34 cellular contexts compared by ENCODE assay signal in genomic region chrX:103882999-103883398, GRCh38.
"Had no signal": no experiment of that assay in that cellular context is flagged by ENCODE, and none has a peak within 500 bp of the region (broad histone marks: within the 10 kb centered on the region; RNA-seq: fewer than 3 reads in every experiment).

No MANE protein-coding gene starts in this region.

- H3K9me3 ChIP-seq: adrenal gland, body of pancreas had no signal

- H3K27me3 ChIP-seq: adrenal gland, body of pancreas, brain microvascular endothelial cell had no signal

- DNase-seq: activated B cell treated with CpG ODN at 0.5 μM for 24 hours; activated CD4-positive, alpha-beta memory T cell treated with anti-CD3 and anti-CD28 coated beads for 36 hours; activated CD4-positive, alpha-beta T cell treated with anti-CD3 and anti-CD28 coated beads for 4 hours; activated CD4-positive, alpha-beta T cell treated with anti-CD3 and anti-CD28 coated beads, Interleukin-2, amount 10 ng/mL, durations not matched to agents 24 days and 14 days; activated CD4-positive, alpha-beta T cell treated with anti-CD3 and anti-CD28 coated beads, Interleukin-2, amount 50 U/mL, for 1 hour; activated CD4-positive, alpha-beta T cell treated with anti-CD3 and anti-CD28 coated beads, Interleukin-2, amount 50 U/mL, for 4 hours; activated CD4-positive, CD25-positive, alpha-beta regulatory T cell treated with anti-CD3 and anti-CD28 coated beads, Interleukin-2, amount 50 U/mL, for 72 hours; activated CD8-positive, alpha-beta memory T cell treated with anti-CD3 and anti-CD28 coated beads, Interleukin-2, amount 50 U/mL, for 4 hours; activated CD8-positive, alpha-beta T cell treated with anti-CD3 and anti-CD28 coated beads for 36 hours; activated effector memory CD4-positive, alpha-beta T cell treated with anti-CD3 and anti-CD28 coated beads, Interleukin-2, amount 50 U/mL, for 16 hours; activated gamma-delta T cell treated with Interleukin-2 at 50 U/mL for 16 hours; activated naive CD4-positive, alpha-beta T cell; activated naive CD4-positive, alpha-beta T cell treated with anti-CD3 and anti-CD28 coated beads for 36 hours; activated naive CD4-positive, alpha-beta T cell treated with anti-CD3 and anti-CD28 coated beads, Interleukin-2, amount 50 U/mL, for 16 hours; activated naive CD8-positive, alpha-beta T cell treated with anti-CD3 and anti-CD28 coated beads for 36 hours; activated T-cell treated with anti-CD3 and anti-CD28 coated beads for 4 hours; activated T-cell treated with anti-CD3 and anti-CD28 coated beads, Interleukin-2, amount 50 U/mL, for 1 hour; activated T-cell treated with anti-CD3 and anti-CD28 coated beads, Interleukin-2, amount 50 U/mL, for 4 hours; activated T-cell treated with anti-CD3 and anti-CD28 coated beads, Interleukin-2, amount 50 U/mL, for 72 hours; adrenal gland; amniotic stem cell; aorta; body of pancreas; brain microvascular endothelial cell; central memory CD4-positive, alpha-beta T cell; T-cell; T-helper 17 cell; T-helper 9 cell had no signal

- H3K27me3 Mint-ChIP-seq: activated B cell treated with CpG ODN at 0.5 μM for 24 hours; activated CD4-positive, alpha-beta memory T cell treated with anti-CD3 and anti-CD28 coated beads for 36 hours; activated CD4-positive, alpha-beta T cell treated with anti-CD3 and anti-CD28 coated beads, Interleukin-2, amount 10 ng/mL, durations not matched to agents 24 days and 14 days; activated CD8-positive, alpha-beta T cell treated with anti-CD3 and anti-CD28 coated beads for 36 hours; activated naive CD8-positive, alpha-beta T cell treated with anti-CD3 and anti-CD28 coated beads for 36 hours; activated T-helper 17 cell treated with anti-CD3 and anti-CD28 coated beads, Interleukin-2, amount 50 U/mL, for 72 hours; T-helper 17 cell had no signal

- H3K4me3 ChIP-seq: adrenal gland, body of pancreas, breast epithelium had no signal

- H3K4me3 Mint-ChIP-seq: activated B cell treated with CpG ODN at 0.5 μM for 24 hours; activated CD4-positive, alpha-beta memory T cell treated with anti-CD3 and anti-CD28 coated beads for 36 hours; activated CD4-positive, alpha-beta T cell treated with anti-CD3 and anti-CD28 coated beads, Interleukin-2, amount 10 ng/mL, durations not matched to agents 24 days and 14 days; activated CD8-positive, alpha-beta T cell treated with anti-CD3 and anti-CD28 coated beads for 36 hours; activated naive CD4-positive, alpha-beta T cell treated with anti-CD3 and anti-CD28 coated beads for 36 hours; activated naive CD8-positive, alpha-beta T cell treated with anti-CD3 and anti-CD28 coated beads for 36 hours; activated T-cell treated with anti-CD3 and anti-CD28 coated beads, Interleukin-2, amount 50 U/mL, for 4 hours; activated T-cell treated with anti-CD3 and anti-CD28 coated beads, Interleukin-2, amount 50 U/mL, for 72 hours; activated T-helper 1 cell treated with anti-CD3 and anti-CD28 coated beads, Interleukin-12 subunit alpha, Interleukin-12 subunit beta, Interleukin-2, Interleukin-4 antibody, amounts not matched to agents 30 ng/mL and 10 ng/mL and 1 ng/mL, durations not matched to agents 14 hours and 24 hours and 36 hours; activated T-helper 17 cell treated with anti-CD3 and anti-CD28 coated beads, Interleukin-2, amount 50 U/mL, for 72 hours; T-cell; T-helper 17 cell; T-helper 2 cell treated with Interferon-gamma antibody and Interleukin-4, amounts not matched to agents 5 μg/mL and 100 μg/mL, for 36 hours had no signal

- H3K4me1 Mint-ChIP-seq: activated B cell treated with CpG ODN at 0.5 μM for 24 hours; activated CD4-positive, alpha-beta T cell treated with anti-CD3 and anti-CD28 coated beads, Interleukin-2, amount 10 ng/mL, durations not matched to agents 24 days and 14 days; activated naive CD8-positive, alpha-beta T cell treated with anti-CD3 and anti-CD28 coated beads for 36 hours; activated T-helper 17 cell treated with anti-CD3 and anti-CD28 coated beads, Interleukin-2, amount 50 U/mL, for 72 hours; T-cell; T-helper 17 cell had no signal

- H3K27ac Mint-ChIP-seq: activated B cell treated with CpG ODN at 0.5 μM for 24 hours; activated CD4-positive, alpha-beta memory T cell treated with anti-CD3 and anti-CD28 coated beads for 36 hours; activated CD4-positive, alpha-beta T cell treated with anti-CD3 and anti-CD28 coated beads, Interleukin-2, amount 10 ng/mL, durations not matched to agents 24 days and 14 days; activated CD8-positive, alpha-beta T cell treated with anti-CD3 and anti-CD28 coated beads for 36 hours; activated naive CD4-positive, alpha-beta T cell treated with anti-CD3 and anti-CD28 coated beads for 36 hours; activated naive CD4-positive, alpha-beta T cell treated with anti-CD3 and anti-CD28 coated beads, Interleukin-2, amount 50 U/mL, for 72 hours; activated naive CD8-positive, alpha-beta T cell treated with anti-CD3 and anti-CD28 coated beads for 36 hours; activated T-cell treated with anti-CD3 and anti-CD28 coated beads, Interleukin-2, amount 50 U/mL, for 72 hours; activated T-helper 1 cell treated with anti-CD3 and anti-CD28 coated beads, Interleukin-12 subunit alpha, Interleukin-12 subunit beta, Interleukin-2, Interleukin-4 antibody, amounts not matched to agents 30 ng/mL and 10 ng/mL and 1 ng/mL, durations not matched to agents 14 hours and 24 hours and 36 hours; activated T-helper 17 cell treated with anti-CD3 and anti-CD28 coated beads, Interleukin-2, amount 50 U/mL, for 72 hours; T-cell; T-helper 17 cell; T-helper 2 cell treated with Interferon-gamma antibody and Interleukin-4, amounts not matched to agents 5 μg/mL and 100 μg/mL, for 36 hours had no signal

- H3K27ac ChIP-seq: adrenal gland, body of pancreas, brain microvascular endothelial cell, breast epithelium, VCaP had no signal

- H3K36me3 Mint-ChIP-seq: activated CD4-positive, alpha-beta memory T cell treated with anti-CD3 and anti-CD28 coated beads for 36 hours; activated naive CD4-positive, alpha-beta T cell treated with anti-CD3 and anti-CD28 coated beads, Interleukin-2, amount 50 U/mL, for 72 hours; activated naive CD8-positive, alpha-beta T cell treated with anti-CD3 and anti-CD28 coated beads for 36 hours; T-cell had no signal

- ATAC-seq: activated CD8-positive, alpha-beta T cell treated with anti-CD3 and anti-CD28 coated beads for 36 hours; activated naive CD4-positive, alpha-beta T cell treated with anti-CD3 and anti-CD28 coated beads, Interleukin-2, amount 50 U/mL, for 72 hours; activated T-cell treated with anti-CD3 and anti-CD28 coated beads, Interleukin-2, amount 50 U/mL, for 4 hours; activated T-cell treated with anti-CD3 and anti-CD28 coated beads, Interleukin-2, amount 50 U/mL, for 72 hours; activated T-helper 17 cell treated with anti-CD3 and anti-CD28 coated beads, Interleukin-2, amount 50 U/mL, for 72 hours; body of pancreas; T-cell; T-helper 17 cell had no signal

- H3K36me3 ChIP-seq: adrenal gland, brain microvascular endothelial cell, breast epithelium had no signal

- H3K4me1 ChIP-seq: adrenal gland, body of pancreas, breast epithelium had no signal

- H3K9me3 Mint-ChIP-seq: activated CD4-positive, alpha-beta T cell treated with anti-CD3 and anti-CD28 coated beads, Interleukin-2, amount 10 ng/mL, durations not matched to agents 24 days and 14 days; activated CD8-positive, alpha-beta T cell treated with anti-CD3 and anti-CD28 coated beads for 36 hours; activated naive CD4-positive, alpha-beta T cell treated with anti-CD3 and anti-CD28 coated beads for 36 hours; activated naive CD4-positive, alpha-beta T cell treated with anti-CD3 and anti-CD28 coated beads, Interleukin-2, amount 50 U/mL, for 72 hours; activated naive CD8-positive, alpha-beta T cell treated with anti-CD3 and anti-CD28 coated beads for 36 hours; activated T-cell treated with anti-CD3 and anti-CD28 coated beads, Interleukin-2, amount 50 U/mL, for 4 hours; activated T-cell treated with anti-CD3 and anti-CD28 coated beads, Interleukin-2, amount 50 U/mL, for 72 hours; activated T-helper 1 cell treated with anti-CD3 and anti-CD28 coated beads, Interleukin-12 subunit alpha, Interleukin-12 subunit beta, Interleukin-2, Interleukin-4 antibody, amounts not matched to agents 30 ng/mL and 10 ng/mL and 1 ng/mL, durations not matched to agents 14 hours and 24 hours and 36 hours; activated T-helper 17 cell treated with anti-CD3 and anti-CD28 coated beads, Interleukin-2, amount 50 U/mL, for 72 hours; T-cell; T-helper 2 cell treated with Interferon-gamma antibody and Interleukin-4, amounts not matched to agents 5 μg/mL and 100 μg/mL, for 36 hours had no signal
